ENCODE assay signal across 13 cellular contexts in the genomic region with DNA sequence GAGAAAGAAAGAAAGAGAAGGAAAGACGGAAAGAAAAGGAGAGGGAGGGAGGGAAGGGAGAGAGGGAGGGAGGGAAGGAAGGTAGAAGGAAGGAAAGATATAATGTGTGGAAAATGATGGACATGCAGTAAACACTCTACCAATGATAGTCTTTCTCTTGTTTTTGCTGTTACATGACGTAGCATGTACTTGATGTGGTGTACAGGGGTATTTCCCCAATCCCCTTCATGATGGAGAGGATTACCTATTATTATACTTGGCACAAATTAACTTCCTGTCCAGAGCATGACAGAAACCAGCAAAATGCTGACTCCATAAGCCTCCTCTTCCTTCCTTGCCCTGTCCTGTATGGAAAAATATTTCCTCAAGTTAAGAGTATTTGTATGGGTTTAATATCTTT.
DNase-seq lines count a peak whose midpoint lies in the region; ATAC-seq and TF ChIP-seq lines count a peak whose summit lies in the region.
"Had no signal": no experiment of that assay in that cellular context is flagged by ENCODE, and none has a peak within 500 bp of the region (broad histone marks: within the 10 kb centered on the region; RNA-seq: fewer than 3 reads in every experiment).

No MANE protein-coding gene starts in this region.

- no peak overlapping the region for H2AFZ ChIP-seq in SK-N-SH (ENCODE audit: low read depth)

- TF ChIP-seq CTCF in esophagus muscularis mucosa (IDR thresholded peaks at IDR 0.05) (no peak), SK-N-SH (IDR thresholded peaks at IDR 0.05) (no peak)

- CTCF ChIA-PET in SK-N-SH (lab: Yijun Ruan, JAX) = interaction anchor here (0.9 kb wide), 1 partner anchor 21 kb away, joined by 3 read pairs; no protein-coding TSS in a partner anchor

- no peaks in the 10 kb centered on the region for H3K9me2 ChIP-seq in SK-N-SH

- TF ChIP-seq EP300 in esophagus muscularis mucosa (IDR thresholded peaks at IDR 0.05) (no peak), SK-N-SH (IDR thresholded peaks at IDR 0.05; ENCODE audit: borderline replicate concordance in 1 of 2, low read depth in 1 of 2, low read length in 1 of 2) (no peak)

- H3K4me2 ChIP-seq in SK-N-SH = no peak overlapping the region

- H3K4me3 ChIP-seq in esophagus muscularis mucosa (no peak overlapping the region), SK-N-SH (ENCODE audit: low read depth in 2 of 2, low read length in 1 of 2) (no peak overlapping the region)
- H3K4me3 ChIP-seq: ovary, vagina had no signal

- peak; percentile 54 for ATAC-seq in GM18519 (IDR thresholded peaks at IDR 0.05; ENCODE audit: low FRiP score, unreplicated experiment)
- peak; percentile 67 for ATAC-seq in GM21619 (IDR thresholded peaks at IDR 0.05; ENCODE audit: unreplicated experiment)
- peak; percentile 75 for ATAC-seq in HG03342 (IDR thresholded peaks at IDR 0.05; ENCODE audit: unreplicated experiment)

- DNase-seq in medulla oblongata (ENCODE audit: extremely low spot score) = peak; percentile 23
- no peak for DNase-seq in esophagus muscularis mucosa (ENCODE audit: extremely low spot score)
- no peak for DNase-seq in SK-N-SH
- no peak for DNase-seq in NCI-H1105 (lab: John Stamatoyannopoulos, UW)
- DNase-seq in stimulated activated CD4-positive, alpha-beta T cell treated with anti-CD3 and anti-CD28 coated beads, Interleukin-12 subunit alpha, Interleukin-12 subunit beta, amount 100 ng/mL, for 4 hours = no peak
- DNase-seq: Caco-2, NCI-H2029 treated with DMSO at 0.1 percent for 48 hours, ovary, SHP77 had no signal

- no peak overlapping the region for H3K9ac ChIP-seq in SK-N-SH

- POLR2A ChIA-PET in SK-N-SH (lab: Yijun Ruan, JAX) = no interaction called here

- intact Hi-C loops in esophagus muscularis mucosa (cut with DNase I) = no loop called here

- no peaks in the 10 kb centered on the region for H3K9me3 ChIP-seq in esophagus muscularis mucosa
- H3K9me3 ChIP-seq in SK-N-SH = no peaks in the 10 kb centered on the region
- H3K9me3 ChIP-seq: ovary, vagina had no signal

- WGBS in esophagus muscularis mucosa = 73% methylated on average over 2 of the region's 2 CpGs
- WGBS in SK-N-SH (ENCODE audit: low lambda C conversion rate) = 28% methylated on average over 2 of the region's 2 CpGs

- H3K27ac ChIP-seq in esophagus muscularis mucosa (replicated peaks in 1 of 4) (no peak overlapping the region), SK-N-SH (ENCODE audit: low read depth in 2 of 2, low read length in 1 of 2) (no peak overlapping the region)
- H3K27ac ChIP-seq: ovary, vagina had no signal

- H3K4me1 ChIP-seq in esophagus muscularis mucosa (no peaks in the 10 kb centered on the region), SK-N-SH (ENCODE audit: control insufficient read depth in 1 of 2, insufficient read depth in 2 of 2, low read depth in 1 of 2, low read length in 1 of 2) (no peaks in the 10 kb centered on the region)
- H3K4me1 ChIP-seq: Caco-2 had no signal

- H3K79me2 ChIP-seq in SK-N-SH (ENCODE audit: insufficient read depth) = no peaks in the 10 kb centered on the region

- TF ChIP-seq RAD21 in SK-N-SH (IDR thresholded peaks at IDR 0.05; ENCODE audit: low read length) = no peak

- TF ChIP-seq POLR2A in esophagus muscularis mucosa (IDR thresholded peaks at IDR 0.05; ENCODE audit: low read depth) = no peak

- H4K20me1 ChIP-seq in SK-N-SH (ENCODE audit: insufficient read depth) = no peaks in the 10 kb centered on the region

- no peaks in the 10 kb centered on the region for H3F3A ChIP-seq in SK-N-SH (replicated peaks; ENCODE audit: insufficient read depth)

- H3K36me3 ChIP-seq in esophagus muscularis mucosa (no peaks in the 10 kb centered on the region), SK-N-SH (replicated peaks in 1 of 2; ENCODE audit: control insufficient read depth in 1 of 2, insufficient read depth in 2 of 2, low read length in 1 of 2) (no peaks in the 10 kb centered on the region)
- H3K36me3 ChIP-seq: ovary, vagina had no signal

- H3K27me3 ChIP-seq in esophagus muscularis mucosa (no peaks in the 10 kb centered on the region), SK-N-SH (ENCODE audit: insufficient read depth) (no peaks in the 10 kb centered on the region)
- H3K27me3 ChIP-seq: ovary, vagina had no signal

TF ChIP-seq in SK-N-SH, 30 proteins besides CTCF, POLR2A, EP300 and RAD21:
- TF ChIP-seq RCOR1 (IDR thresholded peaks at IDR 0.05; ENCODE audit: low read length) (no peak), JUND (IDR thresholded peaks at IDR 0.05) (no peak), MEF2A (IDR thresholded peaks at IDR 0.05; ENCODE audit: borderline replicate concordance, low read depth) (no peak), TCF12 (IDR thresholded peaks at IDR 0.05) (no peak), CHD2 (IDR thresholded peaks at IDR 0.05; ENCODE audit: low read length, partially characterized antibody) (no peak), SMC3 (IDR thresholded peaks at IDR 0.05; ENCODE audit: low read depth, low read length) (no peak), NRF1 (IDR thresholded peaks at IDR 0.05; ENCODE audit: low read depth, low read length) (no peak), GATA2 (CRISPR knock-in tag; IDR thresholded peaks at IDR 0.05) (no peak), YY1 (IDR thresholded peaks at IDR 0.05; ENCODE audit: low read depth) (no peak), FOXJ3 (CRISPR knock-in tag; IDR thresholded peaks at IDR 0.05) (no peak), POLR2AphosphoS5 (IDR thresholded peaks at IDR 0.05; ENCODE audit: low read depth, low read length) (no peak)
- TF ChIP-seq, protein P1, sequence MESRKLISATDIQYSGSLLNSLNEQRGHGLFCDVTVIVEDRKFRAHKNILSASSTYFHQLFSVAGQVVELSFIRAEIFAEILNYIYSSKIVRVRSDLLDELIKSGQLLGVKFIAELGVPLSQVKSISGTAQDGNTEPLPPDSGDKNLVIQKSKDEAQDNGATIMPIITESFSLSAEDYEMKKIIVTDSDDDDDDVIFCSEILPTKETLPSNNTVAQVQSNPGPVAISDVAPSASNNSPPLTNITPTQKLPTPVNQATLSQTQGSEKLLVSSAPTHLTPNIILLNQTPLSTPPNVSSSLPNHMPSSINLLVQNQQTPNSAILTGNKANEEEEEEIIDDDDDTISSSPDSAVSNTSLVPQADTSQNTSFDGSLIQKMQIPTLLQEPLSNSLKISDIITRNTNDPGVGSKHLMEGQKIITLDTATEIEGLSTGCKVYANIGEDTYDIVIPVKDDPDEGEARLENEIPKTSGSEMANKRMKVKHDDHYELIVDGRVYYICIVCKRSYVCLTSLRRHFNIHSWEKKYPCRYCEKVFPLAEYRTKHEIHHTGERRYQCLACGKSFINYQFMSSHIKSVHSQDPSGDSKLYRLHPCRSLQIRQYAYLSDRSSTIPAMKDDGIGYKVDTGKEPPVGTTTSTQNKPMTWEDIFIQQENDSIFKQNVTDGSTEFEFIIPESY (IDR thresholded peaks at IDR 0.05; ENCODE audit: borderline replicate concordance, low read depth) = no peak
- TF ChIP-seq, protein P2, sequence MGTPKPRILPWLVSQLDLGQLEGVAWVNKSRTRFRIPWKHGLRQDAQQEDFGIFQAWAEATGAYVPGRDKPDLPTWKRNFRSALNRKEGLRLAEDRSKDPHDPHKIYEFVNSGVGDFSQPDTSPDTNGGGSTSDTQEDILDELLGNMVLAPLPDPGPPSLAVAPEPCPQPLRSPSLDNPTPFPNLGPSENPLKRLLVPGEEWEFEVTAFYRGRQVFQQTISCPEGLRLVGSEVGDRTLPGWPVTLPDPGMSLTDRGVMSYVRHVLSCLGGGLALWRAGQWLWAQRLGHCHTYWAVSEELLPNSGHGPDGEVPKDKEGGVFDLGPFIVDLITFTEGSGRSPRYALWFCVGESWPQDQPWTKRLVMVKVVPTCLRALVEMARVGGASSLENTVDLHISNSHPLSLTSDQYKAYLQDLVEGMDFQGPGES (IDR thresholded peaks at IDR 0.05; ENCODE audit: low read depth, low read length) = no peak
